ENCODE assay signal across 8 cellular contexts in genomic region chrX:283115-283845, GRCh38. TPM values are rescaled to one million over a fixed set of nuclear protein-coding genes. Genes with fewer than 3 reads are reported as not detected.
DNase-seq lines count a peak whose midpoint lies in the region; ATAC-seq and TF ChIP-seq lines count a peak whose summit lies in the region.

No MANE protein-coding gene starts in this region.

- H3K9ac ChIP-seq in IMR-90 (ENCODE audit: low read depth, low read length), result peak overlapping the region; percentile 55; the same call in 1 of the 2 replicates

- H3K4me1 Mint-ChIP-seq in CD4-positive, alpha-beta memory T cell, result peaks cover 3 to 39% (median 18%) of the 10 kb centered on the region in 4 donors

- H2BK20ac ChIP-seq in IMR-90 (ENCODE audit: low read depth, low read length), result no peak overlapping the region

- peaks cover 11% of the 10 kb centered on the region for H3K9me1 ChIP-seq in IMR-90 (ENCODE audit: insufficient read depth, low read length)

- peak; percentile 93 for ATAC-seq in GM21447 (IDR thresholded peaks at IDR 0.05; ENCODE audit: unreplicated experiment)
- ATAC-seq in IMR-90 (ENCODE audit: low read depth), result peak; percentile 98

- no peak overlapping the region for H3K23ac ChIP-seq in IMR-90 (ENCODE audit: low read depth, low read length)

- peaks cover 2 to 11% of the 10 kb centered on the region in 2 donors for H3K36me3 Mint-ChIP-seq in CD4-positive, alpha-beta memory T cell

- H3K4me1 ChIP-seq in CD4-positive, alpha-beta memory T cell (ENCODE audit: insufficient read depth, low read length), result peaks cover 7% of the 10 kb centered on the region
- no peaks in the 10 kb centered on the region for H3K4me1 ChIP-seq in IMR-90 (ENCODE audit: control insufficient read depth, insufficient read depth, low read length)
- peaks cover 4 to 6% of the 10 kb centered on the region in 2 experiments for H3K4me1 ChIP-seq in neutrophil (ENCODE audit: control insufficient read depth in 1 of 2, insufficient read depth in 1 of 2, low read depth in 1 of 2, low read length in 1 of 2)
- no peaks in the 10 kb centered on the region for H3K4me1 ChIP-seq in testis

- H3K36me3 ChIP-seq in CD4-positive, alpha-beta memory T cell (ENCODE audit: insufficient read depth, low read length), result peaks cover 3% of the 10 kb centered on the region
- H3K36me3 ChIP-seq in IMR-90 (ENCODE audit: control insufficient read depth, insufficient read depth, low read length) (peaks cover 27% of the 10 kb centered on the region), neutrophil (peaks cover 4% of the 10 kb centered on the region), testis (ENCODE audit: low read depth, missing control alignments) (no peaks in the 10 kb centered on the region)

- peak overlapping the region; percentile 57 to 87 for H3K4me3 ChIP-seq in CD4-positive, alpha-beta memory T cell (ENCODE audit: low read length in 2 of 2)
- H3K4me3 ChIP-seq in IMR-90 (ENCODE audit: insufficient read depth, low read depth, low read length), result peak overlapping the region; percentile 52
- peak overlapping the region; percentile 72 for H3K4me3 ChIP-seq in fibroblast of villous mesenchyme (ENCODE audit: low read depth, low read length)
- H3K4me3 ChIP-seq in neutrophil (ENCODE audit: low read depth in 1 of 2, low read length in 1 of 2), result peak overlapping the region; percentile 65 to 66
- peak overlapping the region; percentile 42 to 45 for H3K4me3 ChIP-seq in testis

- dilution Hi-C loops in IMR-90 (cut with HindIII; ENCODE audit: low sequenced_read_pairs, unreplicated experiment), result no loop called here

- no peak overlapping the region for H2BK15ac ChIP-seq in IMR-90 (ENCODE audit: low read depth, low read length)

- H4K20me1 ChIP-seq in IMR-90 (ENCODE audit: insufficient read depth, low read length), result no peaks in the 10 kb centered on the region

- no peak overlapping the region for H2AK5ac ChIP-seq in IMR-90 (ENCODE audit: low read depth, low read length)

- peak overlapping the region; percentile 52 to 65; a peak in 2 of 4 replicates for H4K8ac ChIP-seq in IMR-90 (ENCODE audit: low read depth in 2 of 2, low read length in 2 of 2)

- DNase-seq in CD4-positive, alpha-beta memory T cell, result peak; percentile 82 to 94 (median 84)
- DNase-seq in IMR-90 (peak; percentile 83), activated T-cell treated with anti-CD3 and anti-CD28 coated beads for 48 hours (ENCODE audit: low read depth) (peak; percentile 86), fibroblast of villous mesenchyme (ENCODE audit: low read depth) (peak; percentile 88), testis (peak; percentile 97), NCI-H2081 treated with DMSO at 0.1 percent for 48 hours (lab: John Stamatoyannopoulos, UW) (no peak)

- intact Hi-C loops in CD4-positive, alpha-beta memory T cell (cut with micrococcal nuclease), result loop anchor here (1.0 kb wide), 1 partner anchor 35 kb away; the partner anchor contains the start of gene GTPBP6
- intact Hi-C loops in IMR-90 (cut with micrococcal nuclease), result no loop called here
- intact Hi-C loops in testis (cut with DNase I; ENCODE audit: low total_unique reads), result no loop called here

- TF ChIP-seq CTCF in IMR-90 (conservative IDR thresholded peaks at IDR 0.05; ENCODE audit: low read depth, low read length) (no peak), fibroblast of villous mesenchyme (IDR thresholded peaks at IDR 0.05; ENCODE audit: insufficient read depth, low read depth, low read length) (no peak), neutrophil (IDR thresholded peaks at IDR 0.05) (no peak), testis (IDR thresholded peaks at IDR 0.05) (no peak)

- H3K9me3 Mint-ChIP-seq in CD4-positive, alpha-beta memory T cell, result no peaks in the 10 kb centered on the region

- H4K91ac ChIP-seq in IMR-90 (ENCODE audit: insufficient read depth, low read depth, low read length), result no peak overlapping the region; the same call in 1 of the 2 replicates

- H2AK9ac ChIP-seq in IMR-90 (replicated peaks; ENCODE audit: low read depth, low read length, poor library complexity), result no peak overlapping the region

- peak overlapping the region; percentile 91 for H2AFZ ChIP-seq in IMR-90 (replicated peaks; ENCODE audit: low read length, poor library complexity)

- H2BK5ac ChIP-seq in IMR-90 (ENCODE audit: low read depth, low read length, poor library complexity, severe bottlenecking), result no peak overlapping the region

- H3K27me3 ChIP-seq in CD4-positive, alpha-beta memory T cell (ENCODE audit: insufficient read depth, low read length), result no peaks in the 10 kb centered on the region
- H3K27me3 ChIP-seq in IMR-90 (ENCODE audit: control insufficient read depth, insufficient read depth, low read length) (no peaks in the 10 kb centered on the region), neutrophil (no peaks in the 10 kb centered on the region), testis (no peaks in the 10 kb centered on the region)

- in situ Hi-C loops in IMR-90 (cut with MboI; ENCODE audit: low sequenced_read_pairs), result no loop called here

- no peak overlapping the region for H2BK120ac ChIP-seq in IMR-90 (ENCODE audit: low read depth, low read length)

- H3K27ac ChIP-seq in CD4-positive, alpha-beta memory T cell (ENCODE audit: low read depth, low read length), result peak overlapping the region; percentile 46
- H3K27ac ChIP-seq in IMR-90 (ENCODE audit: insufficient read depth, low read length), result no peak overlapping the region; the same call in 1 of the 2 replicates
- peak overlapping the region; percentile 27 for H3K27ac ChIP-seq in neutrophil
- peak overlapping the region in 1 of 2 donors; percentile 56 for H3K27ac ChIP-seq in testis

- 4% methylated on average over 18 of the region's 45 CpGs; no CpG with 5 or more reads in 1 of the 2 experiments for WGBS in IMR-90 (ENCODE audit: extremely low coverage in 2 of 2, insufficient read length in 1 of 2), 2 experiments
- 0 to 2% methylated on average over 26 to 39 of the region's 45 CpGs for WGBS in testis, 2 donors

- POLR2A ChIA-PET in CD4-positive, alpha-beta memory T cell (lab: Charles Lee; ENCODE audit: partially characterized antibody), result no interaction called here
- POLR2A ChIA-PET in IMR-90 (lab: Charles Lee; ENCODE audit: unreplicated experiment), result no interaction called here

- no peak overlapping the region for H4K5ac ChIP-seq in IMR-90 (ENCODE audit: low read depth, low read length)

- peak overlapping the region; percentile 90 to 98 (median 96) for H3K4me3 Mint-ChIP-seq in CD4-positive, alpha-beta memory T cell

- no peaks in the 10 kb centered on the region for H3K9me3 ChIP-seq in CD4-positive, alpha-beta memory T cell (ENCODE audit: control insufficient read depth in 1 of 2, low read length in 2 of 2)
- no peaks in the 10 kb centered on the region for H3K9me3 ChIP-seq in IMR-90 (ENCODE audit: control insufficient read depth, insufficient read depth, low read length)
- no peaks in the 10 kb centered on the region for H3K9me3 ChIP-seq in neutrophil
- no peaks in the 10 kb centered on the region for H3K9me3 ChIP-seq in testis

- H3K14ac ChIP-seq in IMR-90 (replicated peaks; ENCODE audit: low read depth, low read length), result no peak overlapping the region

- TF ChIP-seq RAD21 in IMR-90 (IDR thresholded peaks at IDR 0.05; ENCODE audit: low read length), result no peak

- no peak overlapping the region for H3K56ac ChIP-seq in IMR-90 (ENCODE audit: extremely low read depth, insufficient read depth, low read length)

- no peaks in the 10 kb centered on the region for H3K27me3 Mint-ChIP-seq in CD4-positive, alpha-beta memory T cell

- H3K79me1 ChIP-seq in IMR-90 (ENCODE audit: low read depth in 1 of 2, low read length in 2 of 2), result peaks cover 13 to 35% of the 10 kb centered on the region in 2 experiments

- CTCF ChIA-PET in CD4-positive, alpha-beta memory T cell (lab: Charles Lee; ENCODE audit: partially characterized antibody), result no interaction called here
- CTCF ChIA-PET in IMR-90 (lab: Yijun Ruan, JAX), result no interaction called here

- peak overlapping the region; percentile 62 for H3K4me2 ChIP-seq in IMR-90 (ENCODE audit: low read depth, low read length)

- TF ChIP-seq POLR2A in IMR-90 (IDR thresholded peaks at IDR 0.05; ENCODE audit: low read depth, low read length) (0 out of 2 replicates have a peak, but pooled peaks have one; percentile 39), testis (IDR thresholded peaks at IDR 0.05) (no peak)

- no peak overlapping the region for H3K18ac ChIP-seq in IMR-90 (ENCODE audit: low read depth, low read length)

- peak overlapping the region; percentile 85 to 97 (median 91) for H3K27ac Mint-ChIP-seq in CD4-positive, alpha-beta memory T cell

- no peak overlapping the region for H3K4ac ChIP-seq in IMR-90 (ENCODE audit: low read depth, low read length)

- BruUV-seq in IMR-90 (replicated peaks; lab: Mats Ljungman, UMichigan), result no TSS peak

TF ChIP-seq in IMR-90, 13 proteins besides CTCF, POLR2A, EP300 and RAD21 (continues in another document):
- TF ChIP-seq CHD1 (IDR thresholded peaks at IDR 0.05; ENCODE audit: low read depth, low read length), result no peak
- TF ChIP-seq FOS (IDR thresholded peaks at IDR 0.05; ENCODE audit: low read depth, low read length), result peak; percentile 31; the same call in 1 of the 2 replicates
- TF ChIP-seq MXI1 (IDR thresholded peaks at IDR 0.05; ENCODE audit: borderline replicate concordance, low read depth, low read length), result no peak
- TF ChIP-seq RCOR1 (IDR thresholded peaks at IDR 0.05; ENCODE audit: insufficient replicate concordance, low read length), result no peak
- TF ChIP-seq BHLHE40 (IDR thresholded peaks at IDR 0.05; ENCODE audit: low read depth, low read length), result 0 out of 2 replicates have a peak, but pooled peaks have one; percentile 16
- TF ChIP-seq CEBPB (IDR thresholded peaks at IDR 0.05; ENCODE audit: low read depth, low read length), result 0 out of 2 replicates have a peak, but pooled peaks have one; percentile 24
- TF ChIP-seq RFX5 (IDR thresholded peaks at IDR 0.05; ENCODE audit: low read depth, low read length), result no peak
- TF ChIP-seq SMC3 (IDR thresholded peaks at IDR 0.05; ENCODE audit: low read depth, low read length), result no peak

RNA-seq across cellular contexts. Expression of gene PLCXD1, which starts 2.1 kb away (rescaled TPM):
- 10 to 100 TPM; 28.3 to 28.7 TPM for total RNA-seq in CD4-positive, alpha-beta memory T cell
- polyA plus RNA-seq in CD4-positive, alpha-beta memory T cell, result 1 to 10 TPM; 3.1 to 8.4 TPM
- total RNA-seq in IMR-90 (2012; rRNA removed) (16.7 and 19.2 TPM in 2 replicates), fibroblast of villous mesenchyme (8.2 and 13.2 TPM in 2 replicates), testis (10 to 100 TPM; 15.7 to 24.0 TPM)
- polyA plus RNA-seq in IMR-90 (2012; rRNA removed) (16.9 and 17.7 TPM in 2 replicates), testis (ENCODE audit: insufficient read depth, low read depth, low replicate concordance) (14.6 TPM)
- polyA plus RNA-seq in IMR-90 (2012; cell fraction: cytosol; rRNA removed), result 13.3 and 17.3 TPM in 2 replicates
- 32.9 and 59.1 TPM in 2 replicates for polyA plus RNA-seq in IMR-90 (2012; cell fraction: nucleus; rRNA removed; ENCODE audit: low replicate concordance)

RNA-seq across cellular contexts. Expression of gene GTPBP6, which starts 35.3 kb away (rescaled TPM):
- total RNA-seq in CD4-positive, alpha-beta memory T cell, result 10 to 100 TPM; 77.1 to 79.3 TPM
- polyA plus RNA-seq in CD4-positive, alpha-beta memory T cell, result 10 to 100 TPM; 34.8 to 49.4 TPM
- total RNA-seq in IMR-90 (2012; rRNA removed) (24.0 and 24.7 TPM in 2 replicates), fibroblast of villous mesenchyme (25.5 and 39.6 TPM in 2 replicates), testis (10 to 100 TPM; 43.8 to 74.3 TPM)
- polyA plus RNA-seq in IMR-90 (2012; rRNA removed) (31.6 and 36.6 TPM in 2 replicates), testis (ENCODE audit: insufficient read depth, low read depth, low replicate concordance) (38.0 TPM)
- 35.3 and 45.5 TPM in 2 replicates for polyA plus RNA-seq in IMR-90 (2012; cell fraction: cytosol; rRNA removed)
- polyA plus RNA-seq in IMR-90 (2012; cell fraction: nucleus; rRNA removed; ENCODE audit: low replicate concordance), result 29.3 and 56.5 TPM in 2 replicates
